1 cellular context compared by ENCODE assay signal in genomic region chr3:9715764-9716437, GRCh38.
TF ChIP-seq lines count a peak whose summit lies in the region.

No MANE protein-coding gene starts in this region.

TF ChIP-seq in HepG2, 621 proteins besides CTCF, POLR2A, EP300 and RAD21 (continued from another document and continues in another):
- TF ChIP-seq PRDM4 (CRISPR knock-in tag; IDR thresholded peaks at IDR 0.05; ENCODE audit: borderline replicate concordance) (no peak), RXRB (CRISPR knock-in tag; IDR thresholded peaks at IDR 0.05; ENCODE audit: borderline replicate concordance) (peak; percentile 52; the same call in 1 of the 2 replicates), TCF7 (IDR thresholded peaks at IDR 0.05; ENCODE audit: low read depth) (no peak), NR2F6 (IDR thresholded peaks at IDR 0.05) (no peak), NR2F6 (CRISPR knock-in tag; IDR thresholded peaks at IDR 0.05) (0 out of 2 replicates have a peak, but pooled peaks have one; percentile 13), NR2C2 (CRISPR knock-in tag; IDR thresholded peaks at IDR 0.05; ENCODE audit: borderline replicate concordance) (no peak), HOXA5 (CRISPR knock-in tag; IDR thresholded peaks at IDR 0.05) (no peak), SIN3B (IDR thresholded peaks at IDR 0.05; ENCODE audit: low read length) (no peak), MIXL1 (CRISPR knock-in tag; IDR thresholded peaks at IDR 0.05) (peak; percentile 29; the same call in 1 of the 2 replicates), SAP130 (CRISPR knock-in tag; IDR thresholded peaks at IDR 0.05; ENCODE audit: low read depth) (peak; percentile 72), HNF1B (CRISPR knock-in tag; IDR thresholded peaks at IDR 0.05) (peak; percentile 61; the same call in 1 of the 2 replicates), ZNF235 (CRISPR knock-in tag; IDR thresholded peaks at IDR 0.05; ENCODE audit: borderline replicate concordance) (no peak), ZNF10 (CRISPR knock-in tag; IDR thresholded peaks at IDR 0.05; ENCODE audit: borderline replicate concordance, low read depth) (no peak), JUN (CRISPR knock-in tag; IDR thresholded peaks at IDR 0.05) (peak; percentile 61; the same call in 1 of the 2 replicates), SOX6 (IDR thresholded peaks at IDR 0.05) (no peak), SOX6 (CRISPR knock-in tag; IDR thresholded peaks at IDR 0.05) (no peak; the same call in 1 of the 2 replicates), ARID5B (CRISPR knock-in tag; IDR thresholded peaks at IDR 0.05) (peak; percentile 53; the same call in 1 of the 2 replicates), ZNF230 (CRISPR knock-in tag; IDR thresholded peaks at IDR 0.05) (no peak), RARA (CRISPR knock-in tag; IDR thresholded peaks at IDR 0.05) (0 out of 2 replicates have a peak, but pooled peaks have one; percentile 25), KLF9 (CRISPR knock-in tag; IDR thresholded peaks at IDR 0.05; ENCODE audit: low read depth) (no peak), ZNF513 (CRISPR knock-in tag; conservative IDR thresholded peaks at IDR 0.05) (no peak), PRDM10 (CRISPR knock-in tag; IDR thresholded peaks at IDR 0.05; ENCODE audit: low read depth) (peak; percentile 47; the same call in 1 of the 2 replicates), ATF3 (CRISPR knock-in tag; IDR thresholded peaks at IDR 0.05) (0 out of 2 replicates have a peak, but pooled peaks have one; percentile 42), STAG1 (CRISPR knock-in tag; IDR thresholded peaks at IDR 0.05) (peak; percentile 89), ZIK1 (CRISPR knock-in tag; IDR thresholded peaks at IDR 0.05; ENCODE audit: borderline replicate concordance, low read depth) (no peak), ZNF432 (CRISPR knock-in tag; IDR thresholded peaks at IDR 0.05; ENCODE audit: borderline replicate concordance) (no peak), HNRNPLL (IDR thresholded peaks at IDR 0.05; ENCODE audit: low read depth, low read length, poor library complexity, severe bottlenecking) (no peak), ZFX (CRISPR knock-in tag; IDR thresholded peaks at IDR 0.05; ENCODE audit: low read depth) (peak; percentile 61; the same call in 1 of the 2 replicates), ZBTB33 (CRISPR knock-in tag; IDR thresholded peaks at IDR 0.05) (0 out of 2 replicates have a peak, but pooled peaks have one; percentile 9), ZNF282 (IDR thresholded peaks at IDR 0.05; ENCODE audit: partially characterized antibody) (no peak), TFE3 (CRISPR knock-in tag; IDR thresholded peaks at IDR 0.05) (peak; percentile 78), TOPORS (CRISPR knock-in tag; IDR thresholded peaks at IDR 0.05) (no peak), REPIN1 (CRISPR knock-in tag; IDR thresholded peaks at IDR 0.05; ENCODE audit: borderline replicate concordance, low read depth) (no peak), ASH2L (IDR thresholded peaks at IDR 0.05; ENCODE audit: insufficient read length, low read depth, low read length) (no peak), SALL1 (CRISPR knock-in tag; IDR thresholded peaks at IDR 0.05) (peak; percentile 23; the same call in 1 of the 2 replicates), GABPA (IDR thresholded peaks at IDR 0.05; ENCODE audit: low read depth, low read length) (no peak), GABPA (CRISPR knock-in tag; IDR thresholded peaks at IDR 0.05; ENCODE audit: low read depth) (peak; percentile 42; the same call in 1 of the 2 replicates), ZBTB8A (CRISPR knock-in tag; IDR thresholded peaks at IDR 0.05; ENCODE audit: borderline replicate concordance, low read depth) (no peak), ETV5 (CRISPR knock-in tag; IDR thresholded peaks at IDR 0.05; ENCODE audit: borderline replicate concordance) (no peak), THAP11 (CRISPR knock-in tag; IDR thresholded peaks at IDR 0.05) (peak; percentile 55), FOSL2 (CRISPR knock-in tag; IDR thresholded peaks at IDR 0.05) (peak; percentile 97), ZBTB3 (CRISPR knock-in tag; IDR thresholded peaks at IDR 0.05; ENCODE audit: borderline replicate concordance, low read depth) (no peak), HMGXB4 (CRISPR knock-in tag; IDR thresholded peaks at IDR 0.05; ENCODE audit: borderline replicate concordance in 1 of 2, low read depth in 1 of 2) (peak in 1 of 2 experiments; percentile 55; a peak in 1 of 4 replicates), SALL2 (CRISPR knock-in tag; IDR thresholded peaks at IDR 0.05) (no peak), FOSL1 (CRISPR knock-in tag; IDR thresholded peaks at IDR 0.05; ENCODE audit: borderline replicate concordance) (peak; percentile 51; the same call in 1 of the 2 replicates)
